In genomic region chr10:97517778-97518561, GRCh38 we compare ENCODE assay signal across 12 cellular contexts. TPM values are rescaled to one million over a fixed set of nuclear protein-coding genes. Genes with fewer than 3 reads are reported as not detected.
DNase-seq lines count a peak whose midpoint lies in the region; ATAC-seq lines count a peak whose summit lies in the region.
"Had no signal": no experiment of that assay in that cellular context is flagged by ENCODE, and none has a peak within 500 bp of the region (broad histone marks: within the 10 kb centered on the region; RNA-seq: fewer than 3 reads in every experiment).

No MANE protein-coding gene starts in this region.

- peak overlapping the region; percentile 7 to 24 for H3K4ac ChIP-seq in mesenchymal stem cell (ENCODE audit: low read depth in 1 of 2, low read length in 2 of 2)

- H4K8ac ChIP-seq in mesenchymal stem cell (ENCODE audit: low read length), result peak overlapping the region; percentile 24

- H3K23ac ChIP-seq in mesenchymal stem cell (ENCODE audit: low read length in 2 of 2), result no peak overlapping the region

- H3K14ac ChIP-seq in mesenchymal stem cell (ENCODE audit: low read length in 2 of 2), result peak overlapping the region in 1 of 2 experiments; percentile 26

- no peak overlapping the region for H2BK15ac ChIP-seq in mesenchymal stem cell (ENCODE audit: low read depth, poor library complexity, severe bottlenecking)

- H3K36me3 ChIP-seq in HUES48 (ENCODE audit: control insufficient read depth, insufficient read depth, low read length), result no peaks in the 10 kb centered on the region
- peaks cover 0 to 20% of the 10 kb centered on the region in 2 experiments for H3K36me3 ChIP-seq in mesenchymal stem cell (ENCODE audit: control insufficient read depth in 1 of 2, insufficient read depth in 2 of 2, low read depth in 1 of 2, low read length in 2 of 2)
- H3K36me3 ChIP-seq: SJSA1 had no signal

- H4K91ac ChIP-seq in mesenchymal stem cell (ENCODE audit: low read length), result peak overlapping the region; percentile 65

- no peak overlapping the region for H2BK12ac ChIP-seq in mesenchymal stem cell (ENCODE audit: low read length in 2 of 2)

- H2AK5ac ChIP-seq in mesenchymal stem cell (ENCODE audit: low read length, severe bottlenecking), result peak overlapping the region; percentile 47

- H3K18ac ChIP-seq in mesenchymal stem cell (ENCODE audit: low read depth in 1 of 2, low read length in 2 of 2), result peak overlapping the region in 1 of 2 experiments; percentile 55

- 56% methylated on average over 13 of the region's 13 CpGs for WGBS in mesenchymal stem cell

- H3K27ac ChIP-seq in HUES48 (ENCODE audit: low read depth, low read length), result peak overlapping the region; percentile 37
- peak overlapping the region; percentile 25 for H3K27ac ChIP-seq in mesenchymal stem cell (ENCODE audit: low read length, poor library complexity, severe bottlenecking)
- H3K27ac ChIP-seq: SJSA1 had no signal

- in situ Hi-C loops in ACHN (cut with HindIII; ENCODE audit: low pct_ligation_motif_present, low pct_unique_long_range_greater_than_20kb, low sequenced_read_pairs), result no loop called here

- H3K4me3 ChIP-seq in HUES48 (ENCODE audit: low read depth, low read length) (no peak overlapping the region), mesenchymal stem cell (ENCODE audit: insufficient read depth in 1 of 2, low read depth in 1 of 2, low read length in 2 of 2) (no peak overlapping the region)
- H3K4me3 ChIP-seq: SJSA1 had no signal

- H3K4me1 ChIP-seq in HUES48 (ENCODE audit: control insufficient read depth, insufficient read depth, low read length) (peaks cover 42% of the 10 kb centered on the region), mesenchymal stem cell (ENCODE audit: control insufficient read depth, insufficient read depth, low read depth, low read length) (peaks cover 24% of the 10 kb centered on the region)

- no peak overlapping the region for H2BK5ac ChIP-seq in mesenchymal stem cell (ENCODE audit: low read depth, low read length, poor library complexity, severe bottlenecking)

- no peak overlapping the region for H2BK120ac ChIP-seq in mesenchymal stem cell (ENCODE audit: low read depth, low read length)

- H3K9me3 ChIP-seq in HUES48 (ENCODE audit: control insufficient read depth, insufficient read depth, low read length) (no peaks in the 10 kb centered on the region), mesenchymal stem cell (ENCODE audit: control insufficient read depth, low read length) (no peaks in the 10 kb centered on the region)
- H3K9me3 ChIP-seq: SJSA1 had no signal

- H3K79me1 ChIP-seq in mesenchymal stem cell (replicated peaks; ENCODE audit: low read length, poor library complexity, severe bottlenecking), result peaks cover 49% of the 10 kb centered on the region

- no peaks in the 10 kb centered on the region for H3K27me3 ChIP-seq in HUES48 (ENCODE audit: control insufficient read depth, insufficient read depth, low read length)
- no peaks in the 10 kb centered on the region for H3K27me3 ChIP-seq in mesenchymal stem cell (ENCODE audit: control insufficient read depth in 1 of 2, insufficient read depth in 1 of 2, low read length in 2 of 2)
- H3K27me3 ChIP-seq: SJSA1 had no signal

- DNase-seq in ACHN (peak; percentile 45), dermis blood vessel endothelial cell (peak; percentile 71), mesenchymal stem cell (peak; percentile 27), epidermal melanocyte (ENCODE audit: insufficient read length, low spot score) (no peak), NOMO-1 treated with DMSO at 0.1 percent for 48 hours (lab: John Stamatoyannopoulos, UW; ENCODE audit: unreplicated experiment) (no peak)
- DNase-seq: activated CD8-positive, alpha-beta T cell treated with anti-CD3 and anti-CD28 coated beads for 36 hours; NCI-H1105 treated with DMSO at 0.1 percent for 48 hours had no signal

- H2AFZ ChIP-seq in mesenchymal stem cell (ENCODE audit: low read depth, low read length), result no peak overlapping the region

- ATAC-seq in HG03159 (IDR thresholded peaks at IDR 0.05; ENCODE audit: unreplicated experiment) (no peak), GM21526 (IDR thresholded peaks at IDR 0.05; ENCODE audit: low FRiP score, unreplicated experiment) (no peak)
- ATAC-seq: activated CD8-positive, alpha-beta T cell treated with anti-CD3 and anti-CD28 coated beads for 36 hours had no signal

- H3K9ac ChIP-seq in HUES48 (ENCODE audit: low read depth, low read length) (no peak overlapping the region), mesenchymal stem cell (ENCODE audit: low read length) (peak overlapping the region; percentile 9)

- H3K4me2 ChIP-seq in mesenchymal stem cell (ENCODE audit: low read length, poor library complexity, severe bottlenecking), result peak overlapping the region; percentile 36

RNA-seq across cellular contexts. Expression of gene UBTD1, which starts 19.2 kb away (rescaled TPM):
- total RNA-seq in dermis blood vessel endothelial cell, result 63.4 and 78.1 TPM in 2 replicates
- 29.3 TPM for polyA plus RNA-seq in mesenchymal stem cell (2013, experiment 1 of 2)
- polyA plus RNA-seq in mesenchymal stem cell (2013, experiment 2 of 2), result 29.9 TPM

RNA-seq across cellular contexts. Expression of gene MMS19, which starts 19.7 kb away (rescaled TPM):
- total RNA-seq in dermis blood vessel endothelial cell, result 95.5 and 102 TPM in 2 replicates
- polyA plus RNA-seq in mesenchymal stem cell (2013, experiment 1 of 2), result 64.0 TPM
- polyA plus RNA-seq in mesenchymal stem cell (2013, experiment 2 of 2), result 64.3 TPM

RNA-seq across cellular contexts. Expression of gene ANKRD2, which starts 54.6 kb away (rescaled TPM):
- 0.34 and 1.1 TPM in 2 replicates for total RNA-seq in dermis blood vessel endothelial cell
- polyA plus RNA-seq in mesenchymal stem cell (2013, experiment 1 of 2), result 0.04 TPM
- not detected for polyA plus RNA-seq in mesenchymal stem cell (2013, experiment 2 of 2)
- total RNA-seq: activated CD8-positive, alpha-beta T cell treated with anti-CD3 and anti-CD28 coated beads for 36 hours; SJSA1 had no signal
- polyA plus RNA-seq: neural cell had no signal

Comparison
In these comparisons a context has a peak if more than half of its experiments do, and no peak if none do; other contexts are left out.
1. DNase-seq: peak in ACHN (single experiment), dermis blood vessel endothelial cell (single experiment) and mesenchymal stem cell (single experiment); none in epidermal melanocyte (single experiment) and NOMO-1 treated with DMSO at 0.1 percent for 48 hours (single experiment).